Comparison of ENCODE assay signal across 8 cellular contexts in the genomic region with DNA sequence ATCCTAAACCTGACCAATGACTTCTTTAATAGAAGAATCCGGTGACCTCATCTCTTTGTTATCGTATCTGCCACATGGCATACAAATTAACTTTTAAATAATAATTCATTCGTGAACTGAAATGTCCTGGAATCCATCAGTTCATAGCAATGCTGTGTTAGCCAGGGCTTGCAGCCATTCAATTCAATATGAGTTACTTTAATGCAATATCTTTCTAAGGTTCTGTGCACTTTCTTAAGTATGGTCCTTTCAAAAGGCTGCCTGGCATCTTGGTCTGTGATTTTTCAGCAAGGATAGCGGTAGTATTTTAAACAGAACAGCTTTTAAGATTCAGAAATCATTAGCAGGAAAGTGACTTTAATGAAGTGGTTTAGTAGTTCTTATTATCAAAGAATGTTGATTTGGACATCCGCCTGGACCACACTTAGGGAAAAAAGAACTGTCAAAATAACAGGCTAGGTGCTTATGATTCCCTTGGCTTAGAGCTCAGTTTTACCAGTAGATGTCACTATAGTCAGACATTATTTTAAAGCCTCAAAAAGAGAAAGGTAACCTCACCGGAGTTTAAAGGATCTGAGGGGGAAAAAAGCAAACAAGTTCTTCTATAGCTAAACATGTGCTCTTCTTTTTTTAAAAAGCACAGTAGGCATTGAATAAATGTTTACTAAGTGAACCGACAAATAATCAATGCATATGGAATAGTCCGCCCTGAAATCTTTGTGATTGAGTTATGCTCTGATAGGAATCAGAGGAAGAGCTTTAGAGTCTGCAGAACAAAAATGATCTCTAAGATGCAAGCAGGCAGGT. TPM values are rescaled to one million over a fixed set of nuclear protein-coding genes. Genes with fewer than 3 reads are reported as not detected.
DNase-seq lines count a peak whose midpoint lies in the region; ATAC-seq, FAIRE-seq and TF ChIP-seq lines count a peak whose summit lies in the region.

No MANE protein-coding gene starts in this region.

- H3K79me2 ChIP-seq in MM.1S (ENCODE audit: low read length) (no peaks in the 10 kb centered on the region), K562 (ENCODE audit: control insufficient read depth, insufficient read depth, low read length) (no peaks in the 10 kb centered on the region)

- no peak overlapping the region for H2AFZ ChIP-seq in MM.1S (ENCODE audit: low read length)
- no peak overlapping the region for H2AFZ ChIP-seq in K562 (ENCODE audit: low read depth, low read length)

- no peaks in the 10 kb centered on the region for H3K9me1 ChIP-seq in K562 (ENCODE audit: control insufficient read depth, insufficient read depth, low read length)

- H3K4me3 ChIP-seq in MM.1S (ENCODE audit: low read length) (no peak overlapping the region), K562 (no peak overlapping the region), liver (ENCODE audit: low read depth in 1 of 3, low read length in 3 of 3) (peak overlapping the region; percentile 4 to 56 (median 39))

- TF ChIP-seq CTCF in MM.1S (IDR thresholded peaks at IDR 0.05; ENCODE audit: low read length) (peak; percentile 50), K562 (IDR thresholded peaks at IDR 0.05 in 2 of 3, conservative IDR thresholded peaks at IDR 0.05 in 1 of 3; ENCODE audit: insufficient read depth in 2 of 3, low read depth in 1 of 3, low read length in 3 of 3) (peak in 2 of 3 experiments; percentile 14 to 37; a peak in 3 of 6 replicates), liver (IDR thresholded peaks at IDR 0.05; ENCODE audit: low read depth, low read length, missing input control) (peak; percentile 60)

- H3K9me2 ChIP-seq in MM.1S (replicated peaks; ENCODE audit: insufficient read depth, low read length) = no peaks in the 10 kb centered on the region

- H3K27me3 ChIP-seq in MM.1S (replicated peaks; ENCODE audit: insufficient read depth, low read length) (no peaks in the 10 kb centered on the region), K562 (ENCODE audit: control insufficient read depth in 2 of 2, insufficient read depth in 2 of 2, low read length in 2 of 2) (no peaks in the 10 kb centered on the region), liver (ENCODE audit: control insufficient read depth in 4 of 4, insufficient read depth in 4 of 4, low read length in 3 of 4) (no peaks in the 10 kb centered on the region)

- in situ Hi-C loops in K562 (cut with MboI) = no loop called here

- H4K20me1 ChIP-seq in MM.1S (ENCODE audit: insufficient read depth, low read length) = no peaks in the 10 kb centered on the region
- H4K20me1 ChIP-seq in K562 (replicated peaks; ENCODE audit: control insufficient read depth, insufficient read depth, low read length) = no peaks in the 10 kb centered on the region

- intact Hi-C loops in K562 (cut with micrococcal nuclease) = no loop called here

- POLR2A ChIA-PET in K562 (lab: Yijun Ruan, JAX) = interaction anchor here (1.0 kb wide), 1 partner anchor 12 kb away, joined by 3 read pairs; no protein-coding TSS in a partner anchor

- H3K9me3 ChIP-seq in MM.1S (replicated peaks; ENCODE audit: insufficient read depth, low read length) (no peaks in the 10 kb centered on the region), K562 (replicated peaks; ENCODE audit: control insufficient read depth, insufficient read depth, low read depth, low read length) (no peaks in the 10 kb centered on the region), liver (ENCODE audit: control insufficient read depth in 4 of 4, low read length in 3 of 4) (no peaks in the 10 kb centered on the region)

- H3F3A ChIP-seq in MM.1S (ENCODE audit: insufficient read depth, low read length) = no peaks in the 10 kb centered on the region

- H3K27ac ChIP-seq in MM.1S (ENCODE audit: low read length) (no peak overlapping the region), K562 (ENCODE audit: extremely low read depth, low read depth, low read length) (no peak overlapping the region), liver (ENCODE audit: low read depth in 1 of 2, low read length in 2 of 2) (no peak overlapping the region)

- H3K9ac ChIP-seq in MM.1S (ENCODE audit: low read length) (no peak overlapping the region), K562 (ENCODE audit: insufficient read depth in 1 of 2, low read depth in 2 of 2, low read length in 2 of 2) (no peak overlapping the region), liver (ENCODE audit: low read depth in 1 of 2, low read length in 2 of 2) (peak overlapping the region in 1 of 2 donors; percentile 39)

- H3K4me1 ChIP-seq in MM.1S (ENCODE audit: low read length) (no peaks in the 10 kb centered on the region), K562 (replicated peaks in 1 of 2; ENCODE audit: control insufficient read depth in 2 of 2, insufficient read depth in 2 of 2, low read length in 2 of 2) (no peaks in the 10 kb centered on the region), liver (ENCODE audit: control insufficient read depth in 4 of 4, insufficient read depth in 4 of 4, low read length in 3 of 4) (peaks cover 0 to 23% (median 15%) of the 10 kb centered on the region in 4 donors)

- no peak for TF ChIP-seq POLR2A in K562 (conservative IDR thresholded peaks at IDR 0.05)

- DNase-seq in EH (ENCODE audit: low read depth) = peak; percentile 52
- peak; percentile 39 for DNase-seq in MM.1S
- DNase-seq in K562 (ENCODE audit: extremely low read depth in 1 of 4, low spot score in 3 of 4) = no peak
- DNase-seq in putamen (ENCODE audit: low spot score) = no peak

- CTCF ChIA-PET in K562 (lab: Yijun Ruan, JAX; ENCODE audit: low intra/inter-chr PET ratio) = interaction anchor here (0.6 kb wide), 1 partner anchor 404 kb away, joined by 3 read pairs; no protein-coding TSS in a partner anchor

- H3K4me2 ChIP-seq in MM.1S (ENCODE audit: low read depth, low read length) (no peak overlapping the region), K562 (ENCODE audit: insufficient read depth, low read length) (no peak overlapping the region)

- H3K36me3 ChIP-seq in MM.1S (replicated peaks; ENCODE audit: insufficient read depth, low read length) = no peaks in the 10 kb centered on the region
- no peaks in the 10 kb centered on the region; the same call in 2 of the 3 replicates for H3K36me3 ChIP-seq in K562 (ENCODE audit: control insufficient read depth, insufficient read depth, low read length)
- H3K36me3 ChIP-seq in liver (ENCODE audit: control insufficient read depth in 4 of 4, insufficient read depth in 3 of 4, low read depth in 1 of 4, low read length in 3 of 4) = no peaks in the 10 kb centered on the region

- FAIRE-seq in K562 (lab: Jason Lieb, UNC) = no peak

- ATAC-seq in K562 = no peak
- ATAC-seq in GM19455 (IDR thresholded peaks at IDR 0.05; ENCODE audit: unreplicated experiment) = no peak
- no peak for ATAC-seq in GM21367 (IDR thresholded peaks at IDR 0.05; ENCODE audit: unreplicated experiment)
- no peak for ATAC-seq in HG03095 (IDR thresholded peaks at IDR 0.05; ENCODE audit: unreplicated experiment)

- TF ChIP-seq RAD21 in K562 (CRISPR knock-in tag; conservative IDR thresholded peaks at IDR 0.05 in 1 of 2, IDR thresholded peaks at IDR 0.05 in 1 of 2) (peak; percentile 11 to 39; a peak in 2 of 4 replicates), liver (IDR thresholded peaks at IDR 0.05) (peak; percentile 81)

- TF ChIP-seq EP300 in K562 (IDR thresholded peaks at IDR 0.05; ENCODE audit: low read length) = no peak

- BruUV-seq in K562 (replicated peaks; lab: Mats Ljungman, UMichigan) = no TSS peak

- WGBS in K562 (ENCODE audit: insufficient coverage, low coverage, missing lambda C conversion rate) = 60% methylated on average over 8 of the region's 8 CpGs
- 53% methylated on average over 8 of the region's 8 CpGs for WGBS in liver

TF ChIP-seq in K562, 482 proteins besides CTCF, POLR2A, EP300 and RAD21:
- no peak for TF ChIP-seq POLR3G (IDR thresholded peaks at IDR 0.05; ENCODE audit: extremely low read depth, insufficient read length, insufficient replicate concordance)
- TF ChIP-seq ZNF253 (CRISPR knock-in tag; conservative IDR thresholded peaks at IDR 0.05) = no peak
- TF ChIP-seq HIVEP1 (CRISPR knock-in tag; IDR thresholded peaks at IDR 0.05) = no peak
- TF ChIP-seq ILK (tag; IDR thresholded peaks at IDR 0.05; ENCODE audit: borderline replicate concordance, low read depth) = no peak

TF ChIP-seq in liver, 16 proteins besides CTCF, POLR2A, EP300 and RAD21 (continues in another document):
- TF ChIP-seq, protein P1, sequence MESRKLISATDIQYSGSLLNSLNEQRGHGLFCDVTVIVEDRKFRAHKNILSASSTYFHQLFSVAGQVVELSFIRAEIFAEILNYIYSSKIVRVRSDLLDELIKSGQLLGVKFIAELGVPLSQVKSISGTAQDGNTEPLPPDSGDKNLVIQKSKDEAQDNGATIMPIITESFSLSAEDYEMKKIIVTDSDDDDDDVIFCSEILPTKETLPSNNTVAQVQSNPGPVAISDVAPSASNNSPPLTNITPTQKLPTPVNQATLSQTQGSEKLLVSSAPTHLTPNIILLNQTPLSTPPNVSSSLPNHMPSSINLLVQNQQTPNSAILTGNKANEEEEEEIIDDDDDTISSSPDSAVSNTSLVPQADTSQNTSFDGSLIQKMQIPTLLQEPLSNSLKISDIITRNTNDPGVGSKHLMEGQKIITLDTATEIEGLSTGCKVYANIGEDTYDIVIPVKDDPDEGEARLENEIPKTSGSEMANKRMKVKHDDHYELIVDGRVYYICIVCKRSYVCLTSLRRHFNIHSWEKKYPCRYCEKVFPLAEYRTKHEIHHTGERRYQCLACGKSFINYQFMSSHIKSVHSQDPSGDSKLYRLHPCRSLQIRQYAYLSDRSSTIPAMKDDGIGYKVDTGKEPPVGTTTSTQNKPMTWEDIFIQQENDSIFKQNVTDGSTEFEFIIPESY (IDR thresholded peaks at IDR 0.05) = no peak
- TF ChIP-seq HNF4A (conservative IDR thresholded peaks at IDR 0.05) = peak in 1 of 2 donors; percentile 4
- no peak for TF ChIP-seq YY1 (IDR thresholded peaks at IDR 0.05)

RNA-seq across cellular contexts. Expression of gene SLC35G1, which starts 22.7 kb away (rescaled TPM):
- total RNA-seq in K562 (2011; cell fraction: chromatin; rRNA removed; ENCODE audit: low replicate concordance) = 9.9 and 16.2 TPM in 2 replicates
- total RNA-seq in K562 (2011; cell fraction: nucleolus; rRNA removed) = 6.5 and 13.2 TPM in 2 replicates
- total RNA-seq in K562 (2011; cell fraction: nucleoplasm; rRNA removed) = 16.4 and 30.7 TPM in 2 replicates
- total RNA-seq in K562 (2014; rRNA removed) (3.6 and 3.8 TPM in 2 replicates), K562 (2014; rRNA removed; fragmentation: Illumina TruSeq; extraction: Trizol) (4.4 and 5.2 TPM in 2 replicates), K562 (2015; rRNA removed; fragmentation: Illumina TruSeq; extraction: Trizol) (4.8 and 4.9 TPM in 2 replicates), K562 (2021) (4.5 and 6.1 TPM in 2 replicates), liver (1 to 10 TPM; 3.1 to 7.6 TPM)
- polyA plus RNA-seq in K562 (2011; rRNA removed) (6.8 and 8.5 TPM in 2 replicates), K562 (2014; fragmentation: Illumina TruSeq; extraction: Trizol) (5.0 and 5.4 TPM in 2 replicates), K562 (2014; fragmentation: Nextera tagmentation; extraction: Ambion mirVana) (1 to 10 TPM in 1 of 2 experiments, under 1 TPM in 1; 0.76 to 1.8 TPM), K562 (2014; rRNA removed) (4.9 and 6.0 TPM in 2 replicates), liver (1 to 10 TPM; 2.2 to 3.4 TPM)
- 4.2 and 4.6 TPM in 2 replicates for polyA plus RNA-seq in K562 (2011; cell fraction: cytosol; rRNA removed)
- polyA plus RNA-seq in K562 (2011; cell fraction: nucleus; rRNA removed) = 9.2 and 10.1 TPM in 2 replicates
- 3.4 and 4.2 TPM in 2 replicates for polyA plus RNA-seq in K562 (2012)
- 13.0 and 13.6 TPM in 2 replicates for polyA minus RNA-seq in K562 (2011; rRNA and poly(A)+ RNA removed)
- 1.9 and 2.6 TPM in 2 replicates for polyA minus RNA-seq in K562 (2011; cell fraction: cytosol; rRNA and poly(A)+ RNA removed)
- polyA minus RNA-seq in K562 (2011; cell fraction: nucleus; rRNA and poly(A)+ RNA removed) = 11.3 and 16.9 TPM in 2 replicates

Comparison
In these comparisons a context has a peak if more than half of its experiments do, and no peak if none do; other contexts are left out.
1. DNase-seq: peak in EH (single experiment) and MM.1S (single experiment); none in K562 (0 of 4) and putamen (single experiment).
2. H3K4me3 ChIP-seq: peak in liver (3 of 3); none in MM.1S (single experiment) and K562 (single experiment).
3. Peak in every context shown above with its lines, with median percentiles within 50 percentile points of each other: CTCF ChIP-seq.